Comparison of ENCODE assay signal across 22 cellular contexts in the genomic region with DNA sequence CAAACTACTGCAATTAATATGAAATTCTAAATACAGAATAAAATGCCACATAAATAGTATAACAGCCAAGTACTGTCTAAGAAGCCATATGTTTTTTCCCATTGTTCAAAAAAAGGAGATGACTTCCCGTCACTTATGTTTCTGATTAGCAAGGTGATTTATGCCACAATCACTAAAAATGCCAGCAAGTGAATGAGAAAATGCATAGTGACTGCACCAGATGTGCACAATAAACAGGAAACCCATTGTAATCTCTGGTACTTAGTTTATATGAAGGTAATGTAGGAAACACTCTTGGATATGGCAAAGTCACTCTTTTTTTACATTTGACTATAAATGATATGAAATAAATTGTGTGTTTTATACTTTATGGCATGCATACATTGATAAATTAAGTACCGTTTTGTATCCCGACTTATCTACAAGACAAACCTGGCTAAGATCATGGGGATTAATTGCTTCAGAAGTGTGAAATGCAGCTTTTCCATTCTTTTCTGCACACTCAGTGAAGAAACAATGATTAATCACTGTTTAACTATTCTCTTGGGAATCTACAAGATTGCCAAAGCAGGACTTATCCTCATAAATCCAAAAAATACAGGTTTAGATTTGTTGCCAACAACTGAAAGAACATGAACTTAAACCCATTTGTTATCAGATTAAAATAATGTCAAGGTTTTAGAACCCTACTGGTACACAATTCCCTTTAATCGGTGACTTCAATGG.
DNase-seq lines count a peak whose midpoint lies in the region; ATAC-seq and TF ChIP-seq lines count a peak whose summit lies in the region.
"Had no signal": no experiment of that assay in that cellular context is flagged by ENCODE, and none has a peak within 500 bp of the region (broad histone marks: within the 10 kb centered on the region; RNA-seq: fewer than 3 reads in every experiment).

No MANE protein-coding gene starts in this region.

- no peaks in the 10 kb centered on the region for H3K27me3 Mint-ChIP-seq in immature natural killer cell (ENCODE audit: low read depth in 3 of 3)

- H3K4me1 ChIP-seq in HEK293 (ENCODE audit: control insufficient read depth, insufficient read depth, low read length) (peaks cover 2% of the 10 kb centered on the region; the same call in 1 of the 2 replicates), adipocyte (ENCODE audit: control insufficient read depth, insufficient read depth, low read length) (peaks cover 24% of the 10 kb centered on the region)

- H3K27me3 ChIP-seq in adipocyte (replicated peaks; ENCODE audit: control insufficient read depth, insufficient read depth, low read length) = no peaks in the 10 kb centered on the region
- H3K27me3 ChIP-seq: ascending aorta, hepatocyte had no signal

- H3K27ac Mint-ChIP-seq in immature natural killer cell = no peak overlapping the region

- no peak overlapping the region for H3K27ac ChIP-seq in HEK293 (ENCODE audit: extremely low read depth, low read depth, low read length)
- H3K27ac ChIP-seq: ascending aorta, hepatocyte had no signal

- ATAC-seq in HG03095 (IDR thresholded peaks at IDR 0.05; ENCODE audit: unreplicated experiment) = no peak
- ATAC-seq: left colon, PC-3, sciatic nerve had no signal

- no peaks in the 10 kb centered on the region for H3K9me3 Mint-ChIP-seq in immature natural killer cell

- CTCF ChIA-PET in HEK293 (lab: Yijun Ruan, JAX) = interaction anchor here (0.7 kb wide), 1 partner anchor 46 kb away, joined by 3 read pairs; no protein-coding TSS in a partner anchor

- no peak overlapping the region for H3K4me3 Mint-ChIP-seq in immature natural killer cell

- H3K9ac ChIP-seq in adipocyte (ENCODE audit: low read length) = no peak overlapping the region

- TF ChIP-seq CTCF in AG09309 (IDR thresholded peaks at IDR 0.05; ENCODE audit: control insufficient read depth, insufficient read depth, low read depth, low read length, missing control alignments) = no peak
- no peak for TF ChIP-seq CTCF in HEK293 (tag by site-specific recombination; IDR thresholded peaks at IDR 0.05)
- TF ChIP-seq CTCF in foreskin fibroblast (IDR thresholded peaks at IDR 0.05; ENCODE audit: low read depth, low read length) = no peak

- no peaks in the 10 kb centered on the region for H3K36me3 Mint-ChIP-seq in immature natural killer cell

- H3K36me3 ChIP-seq in HEK293 (ENCODE audit: control insufficient read depth in 2 of 2, insufficient read depth in 1 of 2, low read length in 2 of 2) (no peaks in the 10 kb centered on the region), adipocyte (ENCODE audit: control insufficient read depth, insufficient read depth, low read length, severe bottlenecking) (no peaks in the 10 kb centered on the region)
- H3K36me3 ChIP-seq: ascending aorta had no signal

- peaks cover 3 to 5% of the 10 kb centered on the region in 2 donors for H3K4me1 Mint-ChIP-seq in immature natural killer cell

- H3K9me3 ChIP-seq in HEK293 (ENCODE audit: control insufficient read depth, insufficient read depth, low read depth, low read length) = no peaks in the 10 kb centered on the region
- no peaks in the 10 kb centered on the region for H3K9me3 ChIP-seq in adipocyte (ENCODE audit: control insufficient read depth, low read length)
- H3K9me3 ChIP-seq: ascending aorta had no signal

- POLR2A ChIA-PET in HEK293 (lab: Yijun Ruan, JAX) = no interaction called here

- peak; percentile 34 for DNase-seq in AG09309 (ENCODE audit: low read depth)
- peak; percentile 8 for DNase-seq in adipocyte (ENCODE audit: low read depth)
- DNase-seq in foreskin fibroblast = peak; percentile 4 to 9
- no peak for DNase-seq in NCI-H345 treated with DMSO at 0.1 percent for 48 hours (lab: John Stamatoyannopoulos, UW; ENCODE audit: unreplicated experiment)
- DNase-seq in GM19240 (ENCODE audit: insufficient read length, low spot score) = no peak
- no peak for DNase-seq in immature natural killer cell
- DNase-seq: activated CD4-positive, alpha-beta T cell treated with anti-CD3 and anti-CD28 coated beads for 48 hours; activated naive CD4-positive, alpha-beta T cell; cortex of kidney; Karpas-422; left colon; NCI-H1417 treated with DMSO at 0.1 percent for 48 hours; NCI-H510A; nucleus accumbens; PC-3; stimulated activated CD4-positive, alpha-beta T cell treated with anti-CD3 and anti-CD28 coated beads, Interleukin-4, amount 100 ng/mL, for 1 hour; stimulated activated CD8-positive, alpha-beta memory T cell treated with anti-CD3 and anti-CD28 coated beads, Interleukin-4, amount 100 ng/mL, for 48 hours had no signal

- H3K4me3 ChIP-seq in AG09309 (ENCODE audit: control insufficient read depth, low read depth, low read length) (no peak overlapping the region), HEK293 (ENCODE audit: low read depth, low read length) (no peak overlapping the region), adipocyte (ENCODE audit: low read length) (peak overlapping the region; percentile 5), foreskin fibroblast (ENCODE audit: low read depth in 1 of 2, low read length in 2 of 2) (no peak overlapping the region)
- H3K4me3 ChIP-seq: ascending aorta, hepatocyte had no signal

TF ChIP-seq in HEK293, 187 proteins besides CTCF, POLR2A, EP300 and RAD21:
- 0 out of 2 replicates have a peak, but pooled peaks have one; percentile 18 for TF ChIP-seq ZNF843 (tag by site-specific recombination; IDR thresholded peaks at IDR 0.05)
- no peak for TF ChIP-seq ZNF529 (tag by site-specific recombination; IDR thresholded peaks at IDR 0.05; ENCODE audit: insufficient replicate concordance)
TF ChIP-seq in HEK293: peak in this region for 1.

Comparison
In these comparisons a context has a peak if more than half of its experiments do, and no peak if none do; other contexts are left out.
1. DNase-seq: peak in AG09309 (single experiment), adipocyte (single experiment) and foreskin fibroblast (2 of 2); none in NCI-H345 treated with DMSO at 0.1 percent for 48 hours (single experiment), GM19240 (single experiment) and immature natural killer cell (0 of 3).